Comparison of ENCODE assay signal across 8 cellular contexts in the genomic region with DNA sequence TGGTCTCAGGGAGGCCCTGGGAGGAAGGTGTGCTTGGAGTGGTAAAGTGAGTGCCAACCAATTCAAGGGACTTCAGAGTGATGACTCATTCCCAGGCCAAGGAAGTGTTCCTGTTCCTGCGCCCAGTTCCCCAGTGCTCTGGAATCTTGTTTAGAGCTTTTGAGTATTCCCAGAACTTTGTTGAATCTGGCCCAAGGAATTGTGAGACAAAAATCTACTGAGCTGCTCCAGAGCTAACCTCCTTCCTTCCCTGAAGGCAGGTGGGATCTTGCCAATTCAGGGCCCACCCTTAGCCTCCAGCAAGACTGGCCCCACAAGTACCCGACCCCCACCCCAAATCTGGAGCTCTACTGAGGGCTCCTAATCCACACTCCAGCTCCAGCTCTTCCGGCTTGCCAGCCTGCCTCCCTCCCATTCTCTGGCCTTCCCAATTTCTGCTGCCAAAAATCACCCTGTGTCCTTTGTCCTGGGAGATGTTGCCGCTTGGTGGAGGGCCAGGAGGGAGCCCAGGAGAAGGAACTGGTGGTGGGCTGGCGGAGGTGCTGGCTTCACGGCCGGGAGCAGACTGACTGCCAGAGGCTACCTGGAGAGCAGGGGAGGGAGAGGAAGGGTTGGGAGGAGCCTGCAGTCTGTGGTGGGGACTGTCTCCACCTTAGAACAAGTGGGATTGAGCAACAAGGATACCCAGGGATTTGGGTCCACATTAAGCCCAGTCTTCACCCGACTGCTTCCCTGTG. TPM values are rescaled to one million over a fixed set of nuclear protein-coding genes. Genes with fewer than 3 reads are reported as not detected.
A peak's percentile ranks its signal among the peaks of the same experiment; 100 is the strongest.
DNase-seq lines count a peak whose midpoint lies in the region; FAIRE-seq and TF ChIP-seq lines count a peak whose summit lies in the region.

No MANE protein-coding gene starts in this region.

- TF ChIP-seq CTCF in nephron progenitor cell (IDR thresholded peaks at IDR 0.05), result no peak

- H3K4me3 Mint-ChIP-seq in activated T-helper 1 cell treated with anti-CD3 and anti-CD28 coated beads, Interleukin-12 subunit alpha, Interleukin-12 subunit beta, Interleukin-2, Interleukin-4 antibody, amounts not matched to agents 30 ng/mL and 10 ng/mL and 1 ng/mL, durations not matched to agents 14 hours and 24 hours and 36 hours, result peak overlapping the region; percentile 91
- H3K4me3 Mint-ChIP-seq in nephron progenitor cell, result peak overlapping the region; percentile 89

- no peak for FAIRE-seq in frontal cortex (lab: Jason Lieb, UNC)

- H3K27me3 Mint-ChIP-seq in activated T-helper 1 cell treated with anti-CD3 and anti-CD28 coated beads, Interleukin-12 subunit alpha, Interleukin-12 subunit beta, Interleukin-2, Interleukin-4 antibody, amounts not matched to agents 30 ng/mL and 10 ng/mL and 1 ng/mL, durations not matched to agents 14 hours and 24 hours and 36 hours (ENCODE audit: insufficient read depth), result peaks cover 3% of the 10 kb centered on the region
- H3K27me3 Mint-ChIP-seq in nephron progenitor cell (ENCODE audit: low read depth, poor library complexity), result no peaks in the 10 kb centered on the region

- DNase-seq in ACHN (peak; percentile 95), HCEC 1CT (peak; percentile 90), frontal cortex (ENCODE audit: low spot score in 2 of 2) (peak; percentile 47 to 71), nephron progenitor cell (peak; percentile 47), SIG-M5 treated with dmso at 0.1 percent for 504 hours (lab: John Stamatoyannopoulos, UW; ENCODE audit: unreplicated experiment) (no peak)
- no peak for DNase-seq in activated T-helper 1 cell treated with anti-CD3 and anti-CD28 coated beads, Interleukin-12 subunit alpha, Interleukin-12 subunit beta, Interleukin-2, Interleukin-4 antibody, amounts not matched to agents 30 ng/mL and 10 ng/mL and 1 ng/mL, durations not matched to agents 14 hours and 24 hours and 36 hours (ENCODE audit: low spot score)
- DNase-seq in effector CD8-positive, alpha-beta T cell (lab: John Stamatoyannopoulos, UW), result no peak
- DNase-seq in stimulated activated CD4-positive, alpha-beta T cell treated with anti-CD3 and anti-CD28 coated beads, Interleukin-1b, Interleukin-23, amount 100 ng/mL, for 48 hours, result no peak

- H3K9me3 Mint-ChIP-seq in activated T-helper 1 cell treated with anti-CD3 and anti-CD28 coated beads, Interleukin-12 subunit alpha, Interleukin-12 subunit beta, Interleukin-2, Interleukin-4 antibody, amounts not matched to agents 30 ng/mL and 10 ng/mL and 1 ng/mL, durations not matched to agents 14 hours and 24 hours and 36 hours, result no peaks in the 10 kb centered on the region
- no peaks in the 10 kb centered on the region for H3K9me3 Mint-ChIP-seq in nephron progenitor cell

- H3K27ac Mint-ChIP-seq in activated T-helper 1 cell treated with anti-CD3 and anti-CD28 coated beads, Interleukin-12 subunit alpha, Interleukin-12 subunit beta, Interleukin-2, Interleukin-4 antibody, amounts not matched to agents 30 ng/mL and 10 ng/mL and 1 ng/mL, durations not matched to agents 14 hours and 24 hours and 36 hours, result peak overlapping the region; percentile 94
- H3K27ac Mint-ChIP-seq in nephron progenitor cell, result peak overlapping the region; percentile 99

- in situ Hi-C loops in ACHN (cut with HindIII; ENCODE audit: low pct_ligation_motif_present, low pct_unique_long_range_greater_than_20kb, low sequenced_read_pairs), result no loop called here

- H3K4me1 Mint-ChIP-seq in activated T-helper 1 cell treated with anti-CD3 and anti-CD28 coated beads, Interleukin-12 subunit alpha, Interleukin-12 subunit beta, Interleukin-2, Interleukin-4 antibody, amounts not matched to agents 30 ng/mL and 10 ng/mL and 1 ng/mL, durations not matched to agents 14 hours and 24 hours and 36 hours (ENCODE audit: low read depth), result peaks cover 44% of the 10 kb centered on the region
- H3K4me1 Mint-ChIP-seq in nephron progenitor cell, result peaks cover 83% of the 10 kb centered on the region

- intact Hi-C loops in activated T-helper 1 cell treated with anti-CD3 and anti-CD28 coated beads, Interleukin-12 subunit alpha, Interleukin-12 subunit beta, Interleukin-2, Interleukin-4 antibody, amounts not matched to agents 30 ng/mL and 10 ng/mL and 1 ng/mL, durations not matched to agents 14 hours and 24 hours and 36 hours (cut with micrococcal nuclease), result loop anchor here (2.0 kb wide), 1 partner anchor 183 kb away; a partner anchor contains a TSS

- peaks cover 24% of the 10 kb centered on the region for H3K36me3 Mint-ChIP-seq in activated T-helper 1 cell treated with anti-CD3 and anti-CD28 coated beads, Interleukin-12 subunit alpha, Interleukin-12 subunit beta, Interleukin-2, Interleukin-4 antibody, amounts not matched to agents 30 ng/mL and 10 ng/mL and 1 ng/mL, durations not matched to agents 14 hours and 24 hours and 36 hours (ENCODE audit: low read depth)
- peaks cover 10% of the 10 kb centered on the region for H3K36me3 Mint-ChIP-seq in nephron progenitor cell (ENCODE audit: low read depth)

RNA-seq across cellular contexts. Expression of a gene that starts 2.0 kb away (rescaled TPM):
- 70.8 and 71.2 TPM in 2 replicates for total RNA-seq in activated T-helper 1 cell treated with anti-CD3 and anti-CD28 coated beads, Interleukin-12 subunit alpha, Interleukin-12 subunit beta, Interleukin-2, Interleukin-4 antibody, amounts not matched to agents 30 ng/mL and 10 ng/mL and 1 ng/mL, durations not matched to agents 14 hours and 24 hours and 36 hours
- 11.8 TPM for total RNA-seq in frontal cortex

RNA-seq across cellular contexts. Expression of a gene that starts 11.3 kb away (rescaled TPM):
- 147 and 156 TPM in 2 replicates for total RNA-seq in activated T-helper 1 cell treated with anti-CD3 and anti-CD28 coated beads, Interleukin-12 subunit alpha, Interleukin-12 subunit beta, Interleukin-2, Interleukin-4 antibody, amounts not matched to agents 30 ng/mL and 10 ng/mL and 1 ng/mL, durations not matched to agents 14 hours and 24 hours and 36 hours
- total RNA-seq in frontal cortex, result 169 TPM

RNA-seq across cellular contexts. Expression of a gene that starts 17.9 kb away (rescaled TPM):
- total RNA-seq in activated T-helper 1 cell treated with anti-CD3 and anti-CD28 coated beads, Interleukin-12 subunit alpha, Interleukin-12 subunit beta, Interleukin-2, Interleukin-4 antibody, amounts not matched to agents 30 ng/mL and 10 ng/mL and 1 ng/mL, durations not matched to agents 14 hours and 24 hours and 36 hours, result not detected in 2 replicates
- not detected for total RNA-seq in frontal cortex

RNA-seq across cellular contexts. Expression of a gene that starts 18.1 kb away (rescaled TPM):
- 190 and 197 TPM in 2 replicates for total RNA-seq in activated T-helper 1 cell treated with anti-CD3 and anti-CD28 coated beads, Interleukin-12 subunit alpha, Interleukin-12 subunit beta, Interleukin-2, Interleukin-4 antibody, amounts not matched to agents 30 ng/mL and 10 ng/mL and 1 ng/mL, durations not matched to agents 14 hours and 24 hours and 36 hours
- total RNA-seq in frontal cortex, result 322 TPM

RNA-seq across cellular contexts. Expression of a gene that starts 21.1 kb away (rescaled TPM):
- 5.3 and 5.6 TPM in 2 replicates for total RNA-seq in activated T-helper 1 cell treated with anti-CD3 and anti-CD28 coated beads, Interleukin-12 subunit alpha, Interleukin-12 subunit beta, Interleukin-2, Interleukin-4 antibody, amounts not matched to agents 30 ng/mL and 10 ng/mL and 1 ng/mL, durations not matched to agents 14 hours and 24 hours and 36 hours
- 6.5 TPM for total RNA-seq in frontal cortex

Comparison
In these comparisons a context has a peak if more than half of its experiments do, and no peak if none do; other contexts are left out.
1. DNase-seq: peak in ACHN (single experiment), HCEC 1CT (single experiment), frontal cortex (2 of 2) and nephron progenitor cell (single experiment); none in activated T-helper 1 cell treated with anti-CD3 and anti-CD28 coated beads, Interleukin-12 subunit alpha, Interleukin-12 subunit beta, Interleukin-2, Interleukin-4 antibody, amounts not matched to agents 30 ng/mL and 10 ng/mL and 1 ng/mL, durations not matched to agents 14 hours and 24 hours and 36 hours (single experiment), effector CD8-positive, alpha-beta T cell (single experiment), SIG-M5 treated with dmso at 0.1 percent for 504 hours (single experiment) and stimulated activated CD4-positive, alpha-beta T cell treated with anti-CD3 and anti-CD28 coated beads, Interleukin-1b, Interleukin-23, amount 100 ng/mL, for 48 hours (single experiment).